ENCODE assay signal across 19 cellular contexts in the genomic region with DNA sequence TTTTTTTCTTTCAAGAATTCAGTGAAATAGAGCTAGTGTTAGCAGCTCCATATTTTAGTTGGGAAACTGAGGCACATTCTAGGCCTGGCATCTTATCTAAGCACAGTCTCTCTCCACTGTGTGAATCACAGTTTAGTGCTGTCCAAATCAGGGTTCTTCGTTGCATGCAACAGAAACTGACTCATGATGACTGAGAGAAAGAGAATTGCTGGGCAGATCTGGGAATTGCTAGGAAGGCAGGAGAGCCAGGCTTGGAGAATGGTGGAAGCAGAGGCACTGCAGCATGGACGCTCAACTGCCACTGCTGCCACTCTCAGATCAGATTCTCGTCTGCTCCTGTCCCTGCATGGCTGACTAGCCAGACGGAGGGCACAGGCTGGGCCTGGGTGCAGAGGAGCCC. TPM values are rescaled to one million over a fixed set of nuclear protein-coding genes. Genes with fewer than 3 reads are reported as not detected.
DNase-seq lines count a peak whose midpoint lies in the region; ATAC-seq, FAIRE-seq and TF ChIP-seq lines count a peak whose summit lies in the region.
"Had no signal": no experiment of that assay in that cellular context is flagged by ENCODE, and none has a peak within 500 bp of the region (broad histone marks: within the 10 kb centered on the region; RNA-seq: fewer than 3 reads in every experiment).

No MANE protein-coding gene starts in this region.

- FAIRE-seq in endothelial cell of umbilical vein (lab: Jason Lieb, UNC): no peak
- FAIRE-seq: GM12878 had no signal

- no peak overlapping the region for H2BK5ac ChIP-seq in neuronal stem cell (ENCODE audit: low read length)

- intact Hi-C loops in endothelial cell of umbilical vein (cut with micrococcal nuclease): no loop called here

- TF ChIP-seq CTCF in endothelial cell of umbilical vein (IDR thresholded peaks at IDR 0.05; ENCODE audit: extremely low read depth in 1 of 2, insufficient read depth in 1 of 2, low read depth in 1 of 2, low read length in 2 of 2): no peak

- peak; percentile 65 for DNase-seq in EL
- DNase-seq in RKO (ENCODE audit: low spot score): peak; percentile 46
- DNase-seq in endothelial cell of umbilical vein (ENCODE audit: low read depth, low spot score): no peak
- no peak for DNase-seq in neuronal stem cell (ENCODE audit: low spot score)
- DNase-seq in GOT3 (lab: John Stamatoyannopoulos, UW): no peak
- DNase-seq in T-cell: no peak
- DNase-seq in NCI-H69 (lab: John Stamatoyannopoulos, UW): no peak
- no peak for DNase-seq in natural killer cell treated with Interleukin-12 subunit alpha and Interleukin-12 subunit beta and Interleukin-15 and Interleukin-18, amount 100 ng/mL, for 72 hours (ENCODE audit: low spot score)
- DNase-seq: CD4-positive, CD25-positive, alpha-beta regulatory T cell; DND-41; nephron progenitor cell; stimulated activated CD8-positive, alpha-beta memory T cell treated with anti-CD3 and anti-CD28 coated beads, Interleukin-4, amount 100 ng/mL, for 48 hours; transverse colon had no signal

- H3K36me3 ChIP-seq in endothelial cell of umbilical vein (ENCODE audit: control insufficient read depth in 2 of 2, extremely low read depth in 1 of 2, insufficient read depth in 2 of 2, low read length in 2 of 2) (no peaks in the 10 kb centered on the region), neuronal stem cell (replicated peaks in 1 of 2; ENCODE audit: control insufficient read depth in 2 of 2, insufficient read depth in 2 of 2, low read length in 2 of 2) (no peaks in the 10 kb centered on the region)
- H3K36me3 ChIP-seq: transverse colon had no signal

- H3K9ac ChIP-seq in endothelial cell of umbilical vein (replicated peaks; ENCODE audit: extremely low read depth, insufficient read depth, low read length) (no peak overlapping the region), neuronal stem cell (ENCODE audit: low read depth, low read length, poor library complexity) (peak overlapping the region; percentile 3)

- H3K79me2 ChIP-seq in endothelial cell of umbilical vein (ENCODE audit: control insufficient read depth, insufficient read depth, low read length): no peaks in the 10 kb centered on the region

- H3K4me1 ChIP-seq in endothelial cell of umbilical vein (ENCODE audit: control insufficient read depth, extremely low read depth, insufficient read depth, low read length) (no peaks in the 10 kb centered on the region), neuronal stem cell (ENCODE audit: control insufficient read depth in 2 of 2, insufficient read depth in 1 of 2, low read depth in 1 of 2, low read length in 2 of 2) (peaks cover 2 to 9% of the 10 kb centered on the region in 2 donors)
- H3K4me1 ChIP-seq: transverse colon had no signal

- H3K9me1 ChIP-seq in endothelial cell of umbilical vein (replicated peaks; ENCODE audit: control insufficient read depth, extremely low read depth, insufficient read depth, low read length): no peaks in the 10 kb centered on the region

- no TSS peak for BruUV-seq in endothelial cell of umbilical vein (replicated peaks; lab: Mats Ljungman, UMichigan)

- H3K4me3 ChIP-seq in endothelial cell of umbilical vein (replicated peaks in 1 of 3; ENCODE audit: insufficient read depth in 1 of 3, low read depth in 1 of 3, low read length in 3 of 3): no peak overlapping the region
- H3K4me3 ChIP-seq in neuronal stem cell (ENCODE audit: low read length in 2 of 2): no peak overlapping the region
- H3K4me3 ChIP-seq: GM12878, lung, SK-N-MC, transverse colon had no signal

- peak overlapping the region; percentile 63 for H3K14ac ChIP-seq in neuronal stem cell (ENCODE audit: low read length)

- H3K36me3 Mint-ChIP-seq in T-cell: no peaks in the 10 kb centered on the region
- H3K36me3 Mint-ChIP-seq in natural killer cell treated with Interleukin-12 subunit alpha and Interleukin-12 subunit beta and Interleukin-15 and Interleukin-18, amount 100 ng/mL, for 72 hours: no peaks in the 10 kb centered on the region
- H3K36me3 Mint-ChIP-seq: activated naive CD4-positive, alpha-beta T cell treated with anti-CD3 and anti-CD28 coated beads, Interleukin-2, amount 50 U/mL, for 24 hours; CD4-positive, CD25-positive, alpha-beta regulatory T cell; IgD-negative memory B cell had no signal

- H3K27me3 ChIP-seq in endothelial cell of umbilical vein (ENCODE audit: control insufficient read depth in 2 of 2, insufficient read depth in 2 of 2, low read length in 2 of 2) (no peaks in the 10 kb centered on the region), neuronal stem cell (ENCODE audit: control insufficient read depth in 3 of 3, insufficient read depth in 3 of 3, low read depth in 1 of 3, low read length in 3 of 3) (no peaks in the 10 kb centered on the region)
- H3K27me3 ChIP-seq: transverse colon had no signal

- H3K4ac ChIP-seq in neuronal stem cell (ENCODE audit: low read length): no peak overlapping the region

- peaks cover 0 to 11% (median 9%) of the 10 kb centered on the region in 3 donors for H3K4me1 Mint-ChIP-seq in T-cell
- peaks cover 6 to 9% of the 10 kb centered on the region in 2 donors for H3K4me1 Mint-ChIP-seq in natural killer cell treated with Interleukin-12 subunit alpha and Interleukin-12 subunit beta and Interleukin-15 and Interleukin-18, amount 100 ng/mL, for 72 hours (ENCODE audit: low read depth in 2 of 2)

- POLR2A ChIA-PET in endothelial cell of umbilical vein (lab: Charles Lee): no interaction called here
- POLR2A ChIA-PET in T-cell (lab: Charles Lee): no interaction called here

- CTCF ChIA-PET in endothelial cell of umbilical vein (lab: Charles Lee): interaction anchor here (0.9 to 1.5 kb wide), 3 partner anchors 9 to 566 kb away, joined by 3 to 5 read pairs (median 4); no protein-coding TSS in a partner anchor
- CTCF ChIA-PET in T-cell (lab: Charles Lee): interaction anchor here in 1 of 2 donors (0.7 kb wide), 1 partner anchor 25 kb away, joined by 3 read pairs; no protein-coding TSS in a partner anchor

- no peak overlapping the region for H3K4me2 ChIP-seq in endothelial cell of umbilical vein (ENCODE audit: insufficient read depth, low read length)
- no peak overlapping the region for H3K4me2 ChIP-seq in neuronal stem cell (ENCODE audit: insufficient read depth, low read length, poor library complexity, severe bottlenecking)

- H2BK12ac ChIP-seq in neuronal stem cell (ENCODE audit: low read length): no peak overlapping the region

- H4K20me1 ChIP-seq in endothelial cell of umbilical vein (replicated peaks; ENCODE audit: control insufficient read depth, extremely low read depth, insufficient read depth, low read length): no peaks in the 10 kb centered on the region

- no peak overlapping the region for H4K8ac ChIP-seq in neuronal stem cell (ENCODE audit: low read depth, low read length)

- H3K27me3 Mint-ChIP-seq in T-cell: peaks cover 0 to 2% of the 10 kb centered on the region in 2 donors
- H3K27me3 Mint-ChIP-seq in natural killer cell treated with Interleukin-12 subunit alpha and Interleukin-12 subunit beta and Interleukin-15 and Interleukin-18, amount 100 ng/mL, for 72 hours: peaks cover 0 to 2% of the 10 kb centered on the region in 2 donors
- H3K27me3 Mint-ChIP-seq: activated naive CD4-positive, alpha-beta T cell treated with anti-CD3 and anti-CD28 coated beads, Interleukin-2, amount 50 U/mL, for 24 hours; CD4-positive, CD25-positive, alpha-beta regulatory T cell; IgD-negative memory B cell had no signal

- no peak overlapping the region for H2BK120ac ChIP-seq in neuronal stem cell (ENCODE audit: low read depth, low read length)

- no peak overlapping the region for H3K23ac ChIP-seq in neuronal stem cell (ENCODE audit: low read depth, low read length, poor library complexity)

- dilution Hi-C loops in endothelial cell of umbilical vein (cut with MboI; ENCODE audit: extremely low pct_ligation_motif_present, low sequenced_read_pairs): no loop called here

- no peak overlapping the region for H2AFZ ChIP-seq in endothelial cell of umbilical vein (ENCODE audit: low read depth, low read length)
- peak overlapping the region; percentile 42 for H2AFZ ChIP-seq in neuronal stem cell (ENCODE audit: low read length)

- WGBS in neuronal stem cell (ENCODE audit: extremely low coverage in 2 of 2, insufficient read length in 2 of 2, insufficient replicate concordance in 1 of 2), 2 donors: no CpG with 5 or more reads among the region's 4 CpGs

- no peaks in the 10 kb centered on the region for H3K79me1 ChIP-seq in neuronal stem cell (ENCODE audit: low read depth, low read length)

- H2AK5ac ChIP-seq in neuronal stem cell (ENCODE audit: low read depth, low read length): peak overlapping the region; percentile 58

- H3K9me3 ChIP-seq in endothelial cell of umbilical vein (replicated peaks; ENCODE audit: control insufficient read depth, insufficient read depth, low read length): no peaks in the 10 kb centered on the region
- H3K9me3 ChIP-seq in neuronal stem cell (replicated peaks in 1 of 2; ENCODE audit: control insufficient read depth in 2 of 2, insufficient read depth in 1 of 2, low read depth in 1 of 2, low read length in 2 of 2): peaks cover 2% of the 10 kb centered on the region in 2 donors
- H3K9me3 ChIP-seq: transverse colon had no signal

- H3K18ac ChIP-seq in neuronal stem cell (ENCODE audit: low read length): peak overlapping the region; percentile 85

- no peak for ATAC-seq in T-cell (replicated peaks in 1 of 4)
- ATAC-seq in natural killer cell treated with Interleukin-12 subunit alpha and Interleukin-12 subunit beta and Interleukin-15 and Interleukin-18, amount 100 ng/mL, for 72 hours: no peak
- ATAC-seq: GM12878, WTC11 had no signal

- H4K91ac ChIP-seq in neuronal stem cell (ENCODE audit: low read depth, low read length, poor library complexity): no peak overlapping the region

- H3K4me3 Mint-ChIP-seq in T-cell: no peak overlapping the region
- H3K4me3 Mint-ChIP-seq in natural killer cell treated with Interleukin-12 subunit alpha and Interleukin-12 subunit beta and Interleukin-15 and Interleukin-18, amount 100 ng/mL, for 72 hours: no peak overlapping the region
- H3K4me3 Mint-ChIP-seq: activated naive CD4-positive, alpha-beta T cell treated with anti-CD3 and anti-CD28 coated beads, Interleukin-2, amount 50 U/mL, for 24 hours; IgD-negative memory B cell; nephron progenitor cell; WTC11 had no signal

- no peak for TF ChIP-seq POLR2A in endothelial cell of umbilical vein (IDR thresholded peaks at IDR 0.05; ENCODE audit: low read depth, low read length)

- H3K27ac ChIP-seq in endothelial cell of umbilical vein (ENCODE audit: insufficient read depth, low read depth, low read length): no peak overlapping the region
- no peak overlapping the region for H3K27ac ChIP-seq in neuronal stem cell (replicated peaks; ENCODE audit: low read length)
- H3K27ac ChIP-seq: SK-N-MC, transverse colon had no signal

- no peak overlapping the region for H2BK15ac ChIP-seq in neuronal stem cell (ENCODE audit: low read length)

- H3K27ac Mint-ChIP-seq in T-cell: no peak overlapping the region
- no peak overlapping the region for H3K27ac Mint-ChIP-seq in natural killer cell treated with Interleukin-12 subunit alpha and Interleukin-12 subunit beta and Interleukin-15 and Interleukin-18, amount 100 ng/mL, for 72 hours
- H3K27ac Mint-ChIP-seq: activated naive CD4-positive, alpha-beta T cell treated with anti-CD3 and anti-CD28 coated beads, Interleukin-2, amount 50 U/mL, for 24 hours; CD4-positive, CD25-positive, alpha-beta regulatory T cell; IgD-negative memory B cell; nephron progenitor cell; WTC11 had no signal

- no peaks in the 10 kb centered on the region for H3K9me3 Mint-ChIP-seq in T-cell
- no peaks in the 10 kb centered on the region for H3K9me3 Mint-ChIP-seq in natural killer cell treated with Interleukin-12 subunit alpha and Interleukin-12 subunit beta and Interleukin-15 and Interleukin-18, amount 100 ng/mL, for 72 hours
- H3K9me3 Mint-ChIP-seq: activated naive CD4-positive, alpha-beta T cell treated with anti-CD3 and anti-CD28 coated beads, Interleukin-2, amount 50 U/mL, for 24 hours; IgD-negative memory B cell had no signal

RNA-seq across cellular contexts. Expression of a gene that starts 40.7 kb away (rescaled TPM):
- total RNA-seq in endothelial cell of umbilical vein: 2.5 and 6.5 TPM in 2 replicates
- polyA plus RNA-seq in endothelial cell of umbilical vein: 4.3 and 5.2 TPM in 2 replicates
- 2.4 and 3.8 TPM in 2 replicates for polyA plus RNA-seq in endothelial cell of umbilical vein (2011; cell fraction: cytosol; rRNA removed)
- 2.0 and 2.8 TPM in 2 replicates for polyA plus RNA-seq in endothelial cell of umbilical vein (2011; cell fraction: nucleus; rRNA removed)
- 9.8 and 10.6 TPM in 2 replicates for polyA plus RNA-seq in endothelial cell of umbilical vein (2012)
- 3.1 and 3.8 TPM in 2 replicates for polyA minus RNA-seq in endothelial cell of umbilical vein
- polyA minus RNA-seq in endothelial cell of umbilical vein (2011; cell fraction: cytosol; rRNA and poly(A)+ RNA removed): not detected
- polyA minus RNA-seq in endothelial cell of umbilical vein (2011; cell fraction: nucleus; rRNA and poly(A)+ RNA removed): 1.4 and 3.0 TPM in 2 replicates
- 3.6 TPM for polyA plus RNA-seq in neuronal stem cell (2013, experiment 1 of 2)
- polyA plus RNA-seq in neuronal stem cell (2013, experiment 2 of 2): 3.5 TPM
- 1 to 10 TPM; 1.7 to 5.6 (median 4.4) TPM for total RNA-seq in T-cell
- total RNA-seq in natural killer cell treated with Interleukin-12 subunit alpha and Interleukin-12 subunit beta and Interleukin-15 and Interleukin-18, amount 100 ng/mL, for 72 hours: 10 to 100 TPM; 16.3 to 26.9 TPM

Comparison
In these comparisons a context has a peak if more than half of its experiments do, and no peak if none do; other contexts are left out.
1. DNase-seq: peak in EL (single experiment) and RKO (single experiment); none in endothelial cell of umbilical vein (single experiment), neuronal stem cell (single experiment), GOT3 (single experiment), T-cell (0 of 34), NCI-H69 (single experiment) and natural killer cell treated with Interleukin-12 subunit alpha and Interleukin-12 subunit beta and Interleukin-15 and Interleukin-18, amount 100 ng/mL, for 72 hours (single experiment).